Comparison of ENCODE assay signal across 8 cellular contexts in the genomic region with DNA sequence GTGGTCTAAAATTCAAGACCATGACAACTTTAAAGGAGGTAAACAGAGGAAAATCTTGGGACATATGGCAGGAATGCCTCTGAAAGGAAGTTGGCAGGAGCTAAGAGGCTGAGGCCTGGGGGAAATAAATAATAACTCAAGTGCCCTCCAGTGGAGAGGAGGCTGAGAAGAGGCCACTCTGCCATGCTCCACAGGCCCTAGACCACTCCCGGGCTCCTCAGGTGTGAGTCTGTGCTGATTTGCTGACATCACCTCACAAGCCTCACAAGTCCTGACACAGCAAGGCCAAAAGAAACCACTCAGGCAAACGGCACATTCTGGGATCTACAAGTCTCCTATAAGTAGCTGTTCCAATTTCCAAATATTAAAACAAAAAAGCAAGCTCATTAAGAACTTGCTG.
DNase-seq lines count a peak whose midpoint lies in the region; ATAC-seq and TF ChIP-seq lines count a peak whose summit lies in the region.

No MANE protein-coding gene starts in this region.

- peak; percentile 28; the same call in 1 of the 2 replicates for TF ChIP-seq CTCF in LNCaP clone FGC (IDR thresholded peaks at IDR 0.05; ENCODE audit: control insufficient read depth, extremely low read depth, insufficient read depth)

- peak; percentile 91 for DNase-seq in DMS53 (lab: John Stamatoyannopoulos, UW)
- no peak for DNase-seq in LNCaP clone FGC (ENCODE audit: low read depth)
- peak; percentile 19 for DNase-seq in kidney tubule cell (ENCODE audit: low spot score)
- DNase-seq in NCI-H774 (lab: John Stamatoyannopoulos, UW): no peak

- no peak overlapping the region for H3K4me3 ChIP-seq in LNCaP clone FGC (ENCODE audit: low read depth, low read length)

- peak; percentile 61 for ATAC-seq in SK-N-SH treated with all-trans-retinoic acid at 6 μM for 48 hours
- no peak for ATAC-seq in HG02852 (IDR thresholded peaks at IDR 0.05; ENCODE audit: unreplicated experiment)
- ATAC-seq in GM21423 (IDR thresholded peaks at IDR 0.05; ENCODE audit: unreplicated experiment): no peak
- ATAC-seq in GM19455 (IDR thresholded peaks at IDR 0.05; ENCODE audit: unreplicated experiment): no peak

TF ChIP-seq in SK-N-SH treated with all-trans-retinoic acid at 6 μM for 48 hours, 23 proteins besides CTCF, POLR2A, EP300 and RAD21:
- TF ChIP-seq, protein P1, sequence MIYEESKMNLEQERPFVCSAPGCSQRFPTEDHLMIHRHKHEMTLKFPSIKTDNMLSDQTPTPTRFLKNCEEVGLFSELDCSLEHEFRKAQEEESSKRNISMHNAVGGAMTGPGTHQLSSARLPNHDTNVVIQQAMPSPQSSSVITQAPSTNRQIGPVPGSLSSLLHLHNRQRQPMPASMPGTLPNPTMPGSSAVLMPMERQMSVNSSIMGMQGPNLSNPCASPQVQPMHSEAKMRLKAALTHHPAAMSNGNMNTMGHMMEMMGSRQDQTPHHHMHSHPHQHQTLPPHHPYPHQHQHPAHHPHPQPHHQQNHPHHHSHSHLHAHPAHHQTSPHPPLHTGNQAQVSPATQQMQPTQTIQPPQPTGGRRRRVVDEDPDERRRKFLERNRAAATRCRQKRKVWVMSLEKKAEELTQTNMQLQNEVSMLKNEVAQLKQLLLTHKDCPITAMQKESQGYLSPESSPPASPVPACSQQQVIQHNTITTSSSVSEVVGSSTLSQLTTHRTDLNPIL (CRISPR knock-in tag; IDR thresholded peaks at IDR 0.05; ENCODE audit: low read depth): no peak
- TF ChIP-seq, protein P2, sequence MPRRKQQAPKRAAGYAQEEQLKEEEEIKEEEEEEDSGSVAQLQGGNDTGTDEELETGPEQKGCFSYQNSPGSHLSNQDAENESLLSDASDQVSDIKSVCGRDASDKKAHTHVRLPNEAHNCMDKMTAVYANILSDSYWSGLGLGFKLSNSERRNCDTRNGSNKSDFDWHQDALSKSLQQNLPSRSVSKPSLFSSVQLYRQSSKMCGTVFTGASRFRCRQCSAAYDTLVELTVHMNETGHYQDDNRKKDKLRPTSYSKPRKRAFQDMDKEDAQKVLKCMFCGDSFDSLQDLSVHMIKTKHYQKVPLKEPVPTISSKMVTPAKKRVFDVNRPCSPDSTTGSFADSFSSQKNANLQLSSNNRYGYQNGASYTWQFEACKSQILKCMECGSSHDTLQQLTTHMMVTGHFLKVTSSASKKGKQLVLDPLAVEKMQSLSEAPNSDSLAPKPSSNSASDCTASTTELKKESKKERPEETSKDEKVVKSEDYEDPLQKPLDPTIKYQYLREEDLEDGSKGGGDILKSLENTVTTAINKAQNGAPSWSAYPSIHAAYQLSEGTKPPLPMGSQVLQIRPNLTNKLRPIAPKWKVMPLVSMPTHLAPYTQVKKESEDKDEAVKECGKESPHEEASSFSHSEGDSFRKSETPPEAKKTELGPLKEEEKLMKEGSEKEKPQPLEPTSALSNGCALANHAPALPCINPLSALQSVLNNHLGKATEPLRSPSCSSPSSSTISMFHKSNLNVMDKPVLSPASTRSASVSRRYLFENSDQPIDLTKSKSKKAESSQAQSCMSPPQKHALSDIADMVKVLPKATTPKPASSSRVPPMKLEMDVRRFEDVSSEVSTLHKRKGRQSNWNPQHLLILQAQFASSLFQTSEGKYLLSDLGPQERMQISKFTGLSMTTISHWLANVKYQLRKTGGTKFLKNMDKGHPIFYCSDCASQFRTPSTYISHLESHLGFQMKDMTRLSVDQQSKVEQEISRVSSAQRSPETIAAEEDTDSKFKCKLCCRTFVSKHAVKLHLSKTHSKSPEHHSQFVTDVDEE (CRISPR knock-in tag; IDR thresholded peaks at IDR 0.05): no peak
- no peak for TF ChIP-seq ZFP3 (CRISPR knock-in tag; IDR thresholded peaks at IDR 0.05)
- no peak for TF ChIP-seq ZNF8 (CRISPR knock-in tag; IDR thresholded peaks at IDR 0.05)
- TF ChIP-seq ISL1 (CRISPR knock-in tag; IDR thresholded peaks at IDR 0.05): no peak
- TF ChIP-seq ZC3H10 (CRISPR knock-in tag; IDR thresholded peaks at IDR 0.05): no peak
- no peak for TF ChIP-seq OSR1 (CRISPR knock-in tag; IDR thresholded peaks at IDR 0.05)

Comparison
In these comparisons a context has a peak if more than half of its experiments do, and no peak if none do; other contexts are left out.
1. DNase-seq: peak in DMS53 (single experiment) and kidney tubule cell (single experiment); none in LNCaP clone FGC (single experiment) and NCI-H774 (single experiment).